8 cellular contexts compared by ENCODE assay signal in the genomic region with DNA sequence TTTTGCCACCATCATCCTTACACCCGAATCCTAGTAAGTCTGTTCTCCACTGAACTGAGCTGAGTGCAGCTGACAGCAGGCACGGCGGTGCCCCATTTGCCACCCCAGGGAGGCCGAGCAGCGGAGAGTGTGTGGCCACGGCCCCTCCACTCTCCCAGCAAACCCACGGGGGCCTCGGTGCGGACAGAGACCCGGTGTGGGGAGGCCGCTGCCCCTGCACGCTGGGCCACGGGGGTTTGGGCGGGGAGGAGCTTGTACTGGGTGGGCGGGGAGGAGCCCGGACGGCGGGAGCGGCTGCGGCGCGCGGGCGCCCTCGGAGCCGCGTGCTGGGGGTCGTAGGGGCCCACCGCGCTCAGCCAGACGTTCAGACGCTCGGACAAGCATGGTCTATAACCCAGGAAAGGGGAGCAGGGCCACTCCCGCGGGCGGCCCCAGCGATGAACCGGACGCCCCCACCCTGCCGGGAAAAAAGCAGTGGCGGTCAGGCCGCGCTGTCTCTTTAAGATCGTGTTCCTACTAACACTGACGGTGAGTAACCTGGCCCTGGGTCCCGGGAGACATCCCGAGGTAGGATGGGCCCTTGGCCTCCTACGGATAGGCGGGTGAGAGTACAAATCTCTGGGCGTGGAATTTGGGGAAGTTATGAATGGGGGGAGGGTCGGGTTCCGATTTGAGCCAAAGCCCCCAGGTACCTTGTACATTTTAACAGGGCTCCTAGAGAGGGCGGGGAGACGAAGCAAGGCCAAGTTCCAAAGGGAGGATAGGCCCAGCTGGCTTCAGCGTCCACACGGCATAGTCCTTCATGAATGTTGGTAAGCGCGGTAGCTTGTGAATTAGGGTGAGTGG. TPM values are rescaled to one million over a fixed set of nuclear protein-coding genes. Genes with fewer than 3 reads are reported as not detected.
DNase-seq lines count a peak whose midpoint lies in the region; ATAC-seq, FAIRE-seq and TF ChIP-seq lines count a peak whose summit lies in the region.

A gene with protein sequence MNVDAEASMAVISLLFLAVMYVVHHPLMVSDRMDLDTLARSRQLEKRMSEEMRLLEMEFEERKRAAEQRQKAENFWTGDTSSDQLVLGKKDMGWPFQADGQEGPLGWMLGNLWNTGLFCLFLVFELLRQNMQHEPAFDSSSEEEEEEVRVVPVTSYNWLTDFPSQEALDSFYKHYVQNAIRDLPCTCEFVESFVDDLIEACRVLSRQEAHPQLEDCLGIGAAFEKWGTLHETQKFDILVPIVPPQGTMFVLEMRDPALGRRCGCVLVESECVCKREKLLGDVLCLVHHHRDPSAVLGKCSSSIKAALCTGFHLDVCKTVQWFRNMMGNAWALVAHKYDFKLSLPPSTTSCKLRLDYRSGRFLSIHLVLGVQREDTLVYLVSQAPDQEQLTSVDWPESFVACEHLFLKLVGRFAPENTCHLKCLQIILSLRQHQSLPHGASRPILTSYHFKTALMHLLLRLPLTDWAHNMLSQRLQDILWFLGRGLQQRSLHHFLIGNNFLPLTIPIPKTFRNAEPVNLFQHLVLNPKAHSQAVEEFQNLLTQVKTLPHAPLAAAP (plus strand): TSS at position 280 of the 846 bp plus-strand sequence. CDS start 523 bp downstream, at position 803.

- H3K9me3 ChIP-seq in OCI-LY1 (ENCODE audit: low read length) (no peaks in the 10 kb centered on the region), ascending aorta (no peaks in the 10 kb centered on the region), kidney (ENCODE audit: control insufficient read depth in 1 of 2, low read length in 2 of 2) (no peaks in the 10 kb centered on the region)

- H3K4me1 ChIP-seq in OCI-LY1 (ENCODE audit: insufficient read depth, low read length, severe bottlenecking): peaks cover 41% of the 10 kb centered on the region
- peaks cover 0 to 10% of the 10 kb centered on the region in 2 donors for H3K4me1 ChIP-seq in ascending aorta
- peaks cover 0 to 7% of the 10 kb centered on the region in 2 donors for H3K4me1 ChIP-seq in kidney (ENCODE audit: control insufficient read depth in 1 of 2, insufficient read depth in 1 of 2, low read depth in 1 of 2, low read length in 2 of 2)

- no peak for FAIRE-seq in kidney (lab: Jason Lieb, UNC)

- peaks cover 35% of the 10 kb centered on the region for H3K36me3 ChIP-seq in OCI-LY1 (ENCODE audit: insufficient read depth, low read length)
- no peaks in the 10 kb centered on the region for H3K36me3 ChIP-seq in ascending aorta
- no peaks in the 10 kb centered on the region for H3K36me3 ChIP-seq in kidney (ENCODE audit: control insufficient read depth in 1 of 2, insufficient read depth in 2 of 2, low read length in 2 of 2)

- peak within 1 kb of the TSS; percentile 73 for H3K9ac ChIP-seq in OCI-LY1 (ENCODE audit: low read length)
- peak within 1 kb of the TSS in 1 of 2 donors; percentile 3 for H3K9ac ChIP-seq in kidney (ENCODE audit: low read length in 2 of 2)

- intact Hi-C loops in ascending aorta (cut with DNase I): loop anchor here (5.0 kb wide), 1 partner anchor 82 kb away; no protein-coding TSS in a partner anchor
- intact Hi-C loops in kidney (cut with DNase I): no loop called here

- 0 out of 2 replicates have a peak, but pooled peaks cover 4% of the 10 kb centered on the region for H3K79me2 ChIP-seq in OCI-LY1 (ENCODE audit: insufficient read depth, low read length)

- 0 out of 2 replicates have a peak within 1 kb of the TSS, but pooled peaks have one; percentile 15 for H2AFZ ChIP-seq in OCI-LY1 (ENCODE audit: low read length)

- peak within 1 kb of the TSS; percentile 79 for H3K4me2 ChIP-seq in OCI-LY1 (ENCODE audit: low read length)

- H3F3A ChIP-seq in OCI-LY1 (ENCODE audit: insufficient read depth, low read length): no peaks in the 10 kb centered on the region

- TF ChIP-seq CTCF in OCI-LY1 (IDR thresholded peaks at IDR 0.05; ENCODE audit: low read length): no peak
- no peak for TF ChIP-seq CTCF in ascending aorta (IDR thresholded peaks at IDR 0.05)
- TF ChIP-seq CTCF in kidney (IDR thresholded peaks at IDR 0.05; ENCODE audit: borderline replicate concordance, extremely low read depth, insufficient read depth): no peak

- H3K9me2 ChIP-seq in OCI-LY1 (ENCODE audit: low read depth, low read length): no peaks in the 10 kb centered on the region

- DNase-seq in NCI-H146 (lab: John Stamatoyannopoulos, UW) (peak; percentile 45), NCI-H146 treated with DMSO at 0.1 percent for 48 hours (lab: John Stamatoyannopoulos, UW; ENCODE audit: unreplicated experiment) (no peak), ascending aorta (ENCODE audit: low spot score in 2 of 2) (peak in 1 of 2 donors; percentile 60), kidney (no peak), GDM1 (lab: John Stamatoyannopoulos, UW) (no peak)
- peak in 2 of 3 experiments; percentile 23 to 54 for DNase-seq in stimulated activated CD4-positive, alpha-beta T cell treated with anti-CD3 and anti-CD28 coated beads, TNF-alpha, amount 100 ng/mL, for 24 hours (ENCODE audit: low read depth in 3 of 3)

- ATAC-seq in GM19351 (IDR thresholded peaks at IDR 0.05; ENCODE audit: unreplicated experiment): no peak

- H3K4me3 ChIP-seq in OCI-LY1 (ENCODE audit: low read depth, low read length, poor library complexity, severe bottlenecking) (peak within 1 kb of the TSS; percentile 81), ascending aorta (peak within 1 kb of the TSS; percentile 56 to 72), kidney (ENCODE audit: low read length in 2 of 2) (peak within 1 kb of the TSS; percentile 53 to 61)

- H3K27me3 ChIP-seq in OCI-LY1 (ENCODE audit: insufficient read depth, low read length) (no peaks in the 10 kb centered on the region), ascending aorta (no peaks in the 10 kb centered on the region)

- no peaks in the 10 kb centered on the region for H4K20me1 ChIP-seq in OCI-LY1 (ENCODE audit: insufficient read depth, low read length)

- H3K27ac ChIP-seq in OCI-LY1 (ENCODE audit: low read depth, low read length, poor library complexity, severe bottlenecking) (peak within 1 kb of the TSS; percentile 58), ascending aorta (peak within 1 kb of the TSS; percentile 15 to 20), kidney (ENCODE audit: low read depth in 2 of 2, low read length in 2 of 2) (no peak within 1 kb of the TSS)

RNA-seq across cellular contexts. Expression of the gene that starts here (rescaled TPM):
- total RNA-seq in ascending aorta (14.5 TPM), kidney (1.2 TPM)
- 0.73 TPM for polyA plus RNA-seq in kidney (ENCODE audit: insufficient read depth, low read depth, low replicate concordance)

Comparison
In these comparisons a context has a peak if more than half of its experiments do, and no peak if none do; other contexts are left out.
1. DNase-seq: peak in NCI-H146 (single experiment) and stimulated activated CD4-positive, alpha-beta T cell treated with anti-CD3 and anti-CD28 coated beads, TNF-alpha, amount 100 ng/mL, for 24 hours (2 of 3); none in NCI-H146 treated with DMSO at 0.1 percent for 48 hours (single experiment), kidney (single experiment) and GDM1 (single experiment).
2. H3K27ac ChIP-seq: peak in OCI-LY1 (single experiment) and ascending aorta (2 of 2); none in kidney (0 of 2).
3. Peak in every context shown above with its lines, with median percentiles within 50 percentile points of each other: H3K4me3 ChIP-seq.